17 cellular contexts compared by ENCODE assay signal in genomic region chr6:11637266-11637665, GRCh38.
A peak's percentile ranks its signal among the peaks of the same experiment; 100 is the strongest.
DNase-seq lines count a peak whose midpoint lies in the region; ATAC-seq and TF ChIP-seq lines count a peak whose summit lies in the region.
"Had no signal": no experiment of that assay in that cellular context is flagged by ENCODE, and none has a peak within 500 bp of the region (broad histone marks: within the 10 kb centered on the region; RNA-seq: fewer than 3 reads in every experiment).

No MANE protein-coding gene starts in this region.

- no peak for TF ChIP-seq EP300 in stomach (IDR thresholded peaks at IDR 0.05)

- peak overlapping the region; percentile 55 to 71 for H3K27ac ChIP-seq in ascending aorta
- peak overlapping the region in 1 of 2 donors; percentile 20 for H3K27ac ChIP-seq in left lung
- H3K27ac ChIP-seq in stomach = peak overlapping the region in 4 of 5 donors; percentile 24 to 64 (median 53)
- H3K27ac ChIP-seq: GM23248 had no signal

- H3K36me3 ChIP-seq in ascending aorta (no peaks in the 10 kb centered on the region), left lung (no peaks in the 10 kb centered on the region), stomach (no peaks in the 10 kb centered on the region)

- no peak for DNase-seq in HFFc6
- DNase-seq in ascending aorta (ENCODE audit: low spot score in 2 of 2) = peak in 1 of 2 donors; percentile 15
- no peak for DNase-seq in left lung
- peak; percentile 54 for DNase-seq in stomach
- no peak for DNase-seq in AG08396 (ENCODE audit: low spot score)
- DNase-seq: AML-193, GF-D8, GM23248, KBM-7, NCI-H1105, NCI-H1694 treated with DMSO at 0.1 percent for 48 hours, NCI-H446 had no signal

- no peaks in the 10 kb centered on the region for H3K27me3 ChIP-seq in ascending aorta
- H3K27me3 ChIP-seq in left lung = no peaks in the 10 kb centered on the region
- no peaks in the 10 kb centered on the region for H3K27me3 ChIP-seq in stomach

- peak overlapping the region; percentile 50 for H3K27ac Mint-ChIP-seq in HFFc6

- ATAC-seq in left lung = peak; percentile 70
- no peak for ATAC-seq in GM18517 (IDR thresholded peaks at IDR 0.05; ENCODE audit: unreplicated experiment)
- ATAC-seq in GM18909 (IDR thresholded peaks at IDR 0.05; ENCODE audit: poor library complexity, unreplicated experiment) = no peak
- ATAC-seq: A549, HCT116, Right ventricle myocardium inferior had no signal

- H3K27me3 Mint-ChIP-seq in HFFc6 (ENCODE audit: insufficient read depth) = no peaks in the 10 kb centered on the region

- peaks cover 35% of the 10 kb centered on the region for H3K4me1 Mint-ChIP-seq in HFFc6 (ENCODE audit: low read depth)

- intact Hi-C loops in ascending aorta (cut with DNase I) (no loop called here), left lung (cut with DNase I) (no loop called here), stomach (cut with DNase I; ENCODE audit: low total_unique reads) (no loop called here)

- 18 to 56% (median 26%) methylated on average over 2 of the region's 2 CpGs for WGBS in stomach, 5 donors

- H3K4me1 ChIP-seq in ascending aorta (peaks cover 0 to 27% of the 10 kb centered on the region in 2 donors), left lung (peaks cover 0 to 7% of the 10 kb centered on the region in 2 donors), stomach (peaks cover 13 to 29% (median 17%) of the 10 kb centered on the region in 4 donors)

- TF ChIP-seq POLR2A in stomach (IDR thresholded peaks at IDR 0.05) = no peak

- H3K4me3 ChIP-seq in ascending aorta (no peak overlapping the region), left lung (no peak overlapping the region), stomach (no peak overlapping the region)
- H3K4me3 ChIP-seq: A549, GM23248 had no signal

- no peak overlapping the region for H3K4me3 Mint-ChIP-seq in HFFc6

- H3K36me3 Mint-ChIP-seq in HFFc6 (ENCODE audit: low read depth) = peaks cover 17% of the 10 kb centered on the region

- TF ChIP-seq CTCF in HFFc6 (IDR thresholded peaks at IDR 0.05) (no peak), ascending aorta (IDR thresholded peaks at IDR 0.05) (no peak), left lung (IDR thresholded peaks at IDR 0.05) (no peak), stomach (IDR thresholded peaks at IDR 0.05) (no peak)

- no peaks in the 10 kb centered on the region for H3K9me3 ChIP-seq in ascending aorta
- no peaks in the 10 kb centered on the region for H3K9me3 ChIP-seq in left lung
- H3K9me3 ChIP-seq in stomach = no peaks in the 10 kb centered on the region
- H3K9me3 ChIP-seq: A549 had no signal

- H3K9me3 Mint-ChIP-seq in HFFc6 = peaks cover 11% of the 10 kb centered on the region
